ENCODE assay signal across 8 cellular contexts in the genomic region with DNA sequence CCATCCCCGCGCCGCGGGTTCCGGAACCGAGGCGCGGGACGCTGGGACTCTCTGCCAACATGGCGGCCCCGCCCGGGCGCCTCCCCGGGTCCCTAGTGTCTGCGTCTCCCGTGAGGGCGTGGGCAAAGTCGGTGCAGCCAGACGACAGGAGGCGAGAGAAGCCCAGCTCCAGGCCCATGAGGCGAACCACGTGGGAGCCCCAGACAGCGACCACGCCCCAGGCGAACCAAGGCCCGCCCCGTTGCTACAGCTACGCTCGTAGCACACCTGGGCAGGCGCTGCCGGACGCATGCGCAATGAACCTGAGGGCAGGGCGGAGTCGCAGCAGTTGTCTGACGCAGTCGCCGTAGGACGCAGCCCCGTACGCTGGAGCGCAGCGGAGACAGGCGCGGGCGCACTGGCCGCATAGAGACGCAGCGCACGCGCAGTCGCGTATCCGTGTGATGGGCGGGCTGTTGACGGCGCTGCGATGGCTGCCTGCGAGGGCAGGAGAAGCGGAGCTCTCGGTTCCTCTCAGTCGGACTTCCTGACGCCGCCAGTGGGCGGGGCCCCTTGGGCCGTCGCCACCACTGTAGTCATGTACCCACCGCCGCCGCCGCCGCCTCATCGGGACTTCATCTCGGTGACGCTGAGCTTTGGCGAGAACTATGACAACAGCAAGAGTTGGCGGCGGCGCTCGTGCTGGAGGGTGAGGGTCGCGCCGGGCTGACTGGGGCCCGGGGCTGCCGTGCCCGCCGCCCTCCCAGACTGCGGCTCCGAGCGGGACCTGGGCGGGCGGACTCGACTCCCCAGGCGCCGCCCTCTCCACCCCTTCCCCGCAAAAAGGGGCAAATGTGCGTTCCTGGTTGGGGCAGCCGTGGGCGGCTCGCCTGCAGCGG. TPM values are rescaled to one million over a fixed set of nuclear protein-coding genes. Genes with fewer than 3 reads are reported as not detected.
DNase-seq lines count a peak whose midpoint lies in the region; TF ChIP-seq lines count a peak whose summit lies in the region.

Gene MAN1B1, plus strand, starts transcription at position 455 of the 878 bp plus-strand sequence. Its CDS starts 15 bp downstream, at position 470.

- peak; percentile 97 for DNase-seq in GF-D8 (lab: John Stamatoyannopoulos, UW)
- peak; percentile 99 for DNase-seq in HEK293T (ENCODE audit: extremely low spot score)
- DNase-seq in MV-4-11 (lab: John Stamatoyannopoulos, UW), result peak; percentile 99
- peak; percentile 98 for DNase-seq in SK-MEL-5 (ENCODE audit: low read depth, low spot score)
- peak; percentile 99 for DNase-seq in activated naive CD4-positive, alpha-beta T cell treated with Interleukin-2 at 50 U/mL for 16 hours
- DNase-seq in foreskin melanocyte, result peak; percentile 96

- in situ Hi-C loops in SK-MEL-5 (cut with HindIII; ENCODE audit: low pct_unique_long_range_greater_than_20kb, low sequenced_read_pairs), result no loop called here

- peak within 1 kb of the TSS; percentile 72 for H3K27ac ChIP-seq in subcutaneous abdominal adipose tissue (ENCODE audit: low read depth, low read length)

- peak within 1 kb of the TSS; percentile 79 for H2AFZ ChIP-seq in neuron (ENCODE audit: low read depth, low read length)

- H3K36me3 ChIP-seq in neuron (ENCODE audit: insufficient read depth, low read length) (peaks cover 9% of the 10 kb centered on the region), subcutaneous abdominal adipose tissue (ENCODE audit: control insufficient read depth in 5 of 5, insufficient read depth in 5 of 5, low read length in 5 of 5) (peaks cover 0 to 44% (median 30%) of the 10 kb centered on the region in 5 donors)

- H3K27me3 ChIP-seq in neuron (ENCODE audit: insufficient read depth, low read length) (peaks cover 21% of the 10 kb centered on the region), subcutaneous abdominal adipose tissue (ENCODE audit: control insufficient read depth in 5 of 5, insufficient read depth in 4 of 5, low read length in 5 of 5) (no peaks in the 10 kb centered on the region)

- CTCF ChIA-PET in HEK293T (lab: Yijun Ruan, JAX), result interaction anchor here (0.6 to 1.6 kb wide), 10 partner anchors 9 to 141 kb away, joined by 3 to 8 read pairs (median 4); partner anchors contain the start of genes ABCA2 and UAP1L1

- H3K9ac ChIP-seq in subcutaneous abdominal adipose tissue (ENCODE audit: low read length in 5 of 5), result peak within 1 kb of the TSS; percentile 63 to 87 (median 77)

- H3K4me3 ChIP-seq in neuron (ENCODE audit: low read length) (peak within 1 kb of the TSS; percentile 72), subcutaneous abdominal adipose tissue (ENCODE audit: low read depth in 1 of 5, low read length in 5 of 5) (peak within 1 kb of the TSS; percentile 72 to 78 (median 77))

- H3K4me1 ChIP-seq in neuron (ENCODE audit: insufficient read depth, low read length), result peaks cover 20% of the 10 kb centered on the region
- peaks cover 2 to 32% (median 27%) of the 10 kb centered on the region in 5 donors for H3K4me1 ChIP-seq in subcutaneous abdominal adipose tissue (ENCODE audit: control insufficient read depth in 5 of 5, insufficient read depth in 5 of 5, low read length in 5 of 5)

- POLR2A ChIA-PET in HEK293T (lab: Yijun Ruan, JAX), result interaction anchor here (0.7 to 2.4 kb wide), 32 partner anchors 9 to 312 kb away, joined by 3 to 27 read pairs (median 4); partner anchors contain the start of genes ANAPC2, LRRC26, RNF224 and SAPCD2

- no peaks in the 10 kb centered on the region for H3K9me3 ChIP-seq in neuron (ENCODE audit: low read length)
- no peaks in the 10 kb centered on the region for H3K9me3 ChIP-seq in subcutaneous abdominal adipose tissue (ENCODE audit: control insufficient read depth in 5 of 5, low read length in 5 of 5)

TF ChIP-seq in HEK293T, 16 proteins besides CTCF, POLR2A, EP300 and RAD21:
- TF ChIP-seq NFRKB (IDR thresholded peaks at IDR 0.05) (no peak), LEF1 (IDR thresholded peaks at IDR 0.05; ENCODE audit: borderline replicate concordance) (no peak), L3MBTL2 (conservative IDR thresholded peaks at IDR 0.05) (peak; percentile 56; the same call in 1 of the 2 replicates), ZNF384 (IDR thresholded peaks at IDR 0.05) (no peak), FOXM1 (IDR thresholded peaks at IDR 0.05; ENCODE audit: borderline replicate concordance) (no peak), ARNT (IDR thresholded peaks at IDR 0.05) (no peak), BHLHE40 (IDR thresholded peaks at IDR 0.05; ENCODE audit: borderline replicate concordance) (no peak), FOXA1 (IDR thresholded peaks at IDR 0.05) (no peak), SP1 (IDR thresholded peaks at IDR 0.05) (no peak), FOXK2 (IDR thresholded peaks at IDR 0.05) (no peak), TARDBP (IDR thresholded peaks at IDR 0.05) (peak; percentile 53; the same call in 1 of the 2 replicates), ELF4 (IDR thresholded peaks at IDR 0.05) (no peak), SUZ12 (IDR thresholded peaks at IDR 0.05) (no peak), HDGF (IDR thresholded peaks at IDR 0.05; ENCODE audit: borderline replicate concordance) (peak; percentile 43; the same call in 1 of the 2 replicates), CTBP1 (IDR thresholded peaks at IDR 0.05; ENCODE audit: borderline replicate concordance) (no peak)
- TF ChIP-seq, protein P1, sequence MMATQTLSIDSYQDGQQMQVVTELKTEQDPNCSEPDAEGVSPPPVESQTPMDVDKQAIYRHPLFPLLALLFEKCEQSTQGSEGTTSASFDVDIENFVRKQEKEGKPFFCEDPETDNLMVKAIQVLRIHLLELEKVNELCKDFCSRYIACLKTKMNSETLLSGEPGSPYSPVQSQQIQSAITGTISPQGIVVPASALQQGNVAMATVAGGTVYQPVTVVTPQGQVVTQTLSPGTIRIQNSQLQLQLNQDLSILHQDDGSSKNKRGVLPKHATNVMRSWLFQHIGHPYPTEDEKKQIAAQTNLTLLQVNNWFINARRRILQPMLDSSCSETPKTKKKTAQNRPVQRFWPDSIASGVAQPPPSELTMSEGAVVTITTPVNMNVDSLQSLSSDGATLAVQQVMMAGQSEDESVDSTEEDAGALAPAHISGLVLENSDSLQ (IDR thresholded peaks at IDR 0.05), result peak; percentile 92

RNA-seq across cellular contexts. Expression of gene MAN1B1, which starts in this region (rescaled TPM):
- 84.8 and 85.2 TPM in 2 replicates for total RNA-seq in SK-MEL-5 (2014; rRNA removed; shearing (Covaris generic))
- 142 and 161 TPM in 2 replicates for polyA plus RNA-seq in SK-MEL-5 (2015; cell fraction: cytosol; rRNA removed)
- polyA plus RNA-seq in SK-MEL-5 (2015; cell fraction: nucleus; rRNA removed), result 101 and 121 TPM in 2 replicates

Comparison
In these comparisons a context has a peak if more than half of its experiments do, and no peak if none do; other contexts are left out.
1. Peak in every context shown above with its lines: DNase-seq, H3K4me3 ChIP-seq and H3K27ac ChIP-seq.